ENCODE assay signal across 8 cellular contexts in the genomic region with DNA sequence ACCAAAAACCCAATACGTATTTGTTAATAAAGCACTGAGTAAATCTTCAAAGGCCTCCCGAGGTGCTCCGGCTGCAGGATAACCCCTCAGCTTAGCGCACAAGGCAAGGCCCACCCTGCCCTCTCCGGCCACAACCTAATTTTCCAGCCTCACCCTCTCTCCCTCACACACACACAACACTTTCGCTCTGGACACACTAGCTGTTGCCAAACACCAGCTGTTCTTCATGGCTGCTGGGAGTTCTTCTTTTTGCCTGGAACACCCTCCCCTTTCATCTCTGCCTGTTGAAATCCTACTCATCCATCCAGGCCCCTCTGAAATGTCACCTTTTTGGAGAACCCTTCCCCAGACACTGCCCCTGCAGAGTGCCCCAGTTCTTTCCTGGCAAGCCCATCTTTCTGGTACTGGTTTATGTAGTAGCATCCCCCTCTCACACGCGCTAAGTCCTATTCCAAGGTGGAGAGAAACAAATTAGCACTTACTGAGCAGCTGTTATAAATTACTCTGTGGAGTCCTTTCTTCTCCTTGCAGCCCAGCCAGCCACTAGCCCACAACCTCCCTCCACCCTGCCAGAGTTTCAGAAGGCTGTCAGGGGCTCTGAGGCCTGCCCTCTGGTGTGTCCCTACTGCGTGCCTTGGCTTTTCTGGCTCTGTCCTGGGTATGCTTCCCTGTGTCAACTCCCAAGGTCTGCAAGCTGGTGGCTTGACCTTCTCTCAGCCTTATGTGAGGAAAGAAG. TPM values are rescaled to one million over a fixed set of nuclear protein-coding genes. Genes with fewer than 3 reads are reported as not detected.
A peak's percentile ranks its signal among the peaks of the same experiment; 100 is the strongest.
DNase-seq lines count a peak whose midpoint lies in the region; ATAC-seq and TF ChIP-seq lines count a peak whose summit lies in the region.

No MANE protein-coding gene starts in this region.

- in situ Hi-C loops in transverse colon (cut with MboI; ENCODE audit: low pct_ligation_motif_present in 1 of 4, low pct_unique_long_range_greater_than_20kb in 1 of 4, low sequenced_read_pairs in 3 of 4), result no loop called here

- TF ChIP-seq POLR2A in transverse colon (IDR thresholded peaks at IDR 0.05), result no peak

- H3K36me3 Mint-ChIP-seq in HFFc6 (ENCODE audit: low read depth), result no peaks in the 10 kb centered on the region

- TF ChIP-seq EP300 in transverse colon (IDR thresholded peaks at IDR 0.05; ENCODE audit: low read depth), result no peak

- peaks cover 28% of the 10 kb centered on the region for H3K27me3 Mint-ChIP-seq in HFFc6 (ENCODE audit: insufficient read depth)

- peak overlapping the region; percentile 45; the same call in 1 of the 2 replicates for H3K4me3 Mint-ChIP-seq in HFFc6

- H3K27ac Mint-ChIP-seq in HFFc6, result no peak overlapping the region

- no peaks in the 10 kb centered on the region for H3K9me3 Mint-ChIP-seq in HFFc6

- WGBS in transverse colon (ENCODE audit: low coverage in 1 of 2), 2 donors, result 47% methylated on average over 9 of the region's 9 CpGs; no CpG with 5 or more reads in 1 of the 2 donors
- 86% methylated on average over 9 of the region's 9 CpGs for WGBS in aorta, 2 donors

- H3K27ac ChIP-seq in left lung (peak overlapping the region; percentile 76 to 94), transverse colon (peak overlapping the region; percentile 78 to 91 (median 82)), aorta (ENCODE audit: low read depth in 1 of 2, low read length in 2 of 2) (no peak overlapping the region)

- no peaks in the 10 kb centered on the region for H3K9me3 ChIP-seq in left lung
- H3K9me3 ChIP-seq in transverse colon, result no peaks in the 10 kb centered on the region
- peaks cover 1% of the 10 kb centered on the region for H3K9me3 ChIP-seq in aorta (ENCODE audit: control insufficient read depth, low read length)

- H3K27me3 ChIP-seq in left lung, result peaks cover 0 to 7% of the 10 kb centered on the region in 2 donors
- H3K27me3 ChIP-seq in transverse colon, result no peaks in the 10 kb centered on the region
- no peaks in the 10 kb centered on the region for H3K27me3 ChIP-seq in aorta (ENCODE audit: control insufficient read depth in 1 of 2, insufficient read depth in 2 of 2, low read length in 1 of 2)

- H3K4me1 ChIP-seq in left lung (peaks cover 0 to 24% of the 10 kb centered on the region in 2 donors), transverse colon (peaks cover 0 to 40% (median 21%) of the 10 kb centered on the region in 4 donors), aorta (ENCODE audit: control insufficient read depth in 1 of 2, insufficient read depth in 2 of 2, low read length in 2 of 2) (no peaks in the 10 kb centered on the region)

- peaks cover 6% of the 10 kb centered on the region; the same call in 1 of the 2 replicates for H3K4me1 Mint-ChIP-seq in HFFc6 (ENCODE audit: low read depth)

- H3K4me3 ChIP-seq in left lung (peak overlapping the region in 1 of 2 donors; percentile 55), transverse colon (peak overlapping the region in 3 of 4 donors; percentile 37 to 53 (median 50)), aorta (ENCODE audit: low read length in 2 of 2) (no peak overlapping the region)

- H3K36me3 ChIP-seq in left lung (no peaks in the 10 kb centered on the region), transverse colon (no peaks in the 10 kb centered on the region), aorta (ENCODE audit: control insufficient read depth in 1 of 2, insufficient read depth in 2 of 2, low read length in 1 of 2) (no peaks in the 10 kb centered on the region)

- ATAC-seq in left lung (peak; percentile 53), HG03442 (IDR thresholded peaks at IDR 0.05; ENCODE audit: unreplicated experiment) (no peak), GM21515 (IDR thresholded peaks at IDR 0.05; ENCODE audit: unreplicated experiment) (no peak), aorta (ENCODE audit: low FRiP score) (no peak)

- TF ChIP-seq CTCF in HFFc6 (IDR thresholded peaks at IDR 0.05) (no peak), left lung (IDR thresholded peaks at IDR 0.05) (no peak), transverse colon (IDR thresholded peaks at IDR 0.05) (no peak)

- DNase-seq in AG08395 (ENCODE audit: low spot score) (peak; percentile 35), HFFc6 (no peak), left lung (no peak), transverse colon (no peak), aorta (no peak)
- DNase-seq in activated T-cell treated with anti-CD3 and anti-CD28 coated beads, Interleukin-2, amount 50 U/mL, for 48 hours, result peak; percentile 38 to 39

- intact Hi-C loops in left lung (cut with DNase I), result no loop called here
- intact Hi-C loops in transverse colon (cut with DNase I; ENCODE audit: low total_unique reads), result no loop called here
- intact Hi-C loops in aorta (cut with DNase I), result no loop called here

RNA-seq across cellular contexts. Expression of a gene that starts 0.8 kb away (rescaled TPM):
- under 1 TPM; 0.13 to 0.37 (median 0.18) TPM for total RNA-seq in HFFc6 (2021; fragmentation: NEBNext Ultra II Directional; extraction: Animal tissue kit (Norgen Biotek cat#: 25700))
- total RNA-seq in left lung (1 to 10 TPM; 3.6 to 6.5 TPM), transverse colon (100 to 1,000 TPM in 2 of 4 donors, 10 to 100 TPM in 2; 34.5 to 165 (median 85.8) TPM), aorta (1 to 10 TPM; 3.5 to 5.0 TPM)
- polyA plus RNA-seq in aorta, result 1 to 10 TPM in 1 of 2 donors, under 1 TPM in 1; 0.49 to 6.9 TPM

Comparison
In these comparisons a context has a peak if more than half of its experiments do, and no peak if none do; other contexts are left out.
1. DNase-seq: peak in AG08395 (single experiment) and activated T-cell treated with anti-CD3 and anti-CD28 coated beads, Interleukin-2, amount 50 U/mL, for 48 hours (2 of 2); none in HFFc6 (single experiment), left lung (0 of 2), transverse colon (single experiment) and aorta (0 of 2).
2. H3K27ac ChIP-seq: peak in left lung (2 of 2) and transverse colon (4 of 4); none in aorta (0 of 2).
3. H3K4me3 ChIP-seq: peak in transverse colon (3 of 4); none in aorta (0 of 2).
4. RNA of a gene that starts 0.8 kb away (total RNA-seq): 34.5 to 165 TPM in transverse colon; 3.6 to 6.5 TPM in left lung, 3.5 to 5.0 TPM in aorta and 0.13 to 0.37 TPM in HFFc6; every median in the first group is over 4 times any median in the second.